8 cellular contexts compared by ENCODE assay signal in the genomic region with DNA sequence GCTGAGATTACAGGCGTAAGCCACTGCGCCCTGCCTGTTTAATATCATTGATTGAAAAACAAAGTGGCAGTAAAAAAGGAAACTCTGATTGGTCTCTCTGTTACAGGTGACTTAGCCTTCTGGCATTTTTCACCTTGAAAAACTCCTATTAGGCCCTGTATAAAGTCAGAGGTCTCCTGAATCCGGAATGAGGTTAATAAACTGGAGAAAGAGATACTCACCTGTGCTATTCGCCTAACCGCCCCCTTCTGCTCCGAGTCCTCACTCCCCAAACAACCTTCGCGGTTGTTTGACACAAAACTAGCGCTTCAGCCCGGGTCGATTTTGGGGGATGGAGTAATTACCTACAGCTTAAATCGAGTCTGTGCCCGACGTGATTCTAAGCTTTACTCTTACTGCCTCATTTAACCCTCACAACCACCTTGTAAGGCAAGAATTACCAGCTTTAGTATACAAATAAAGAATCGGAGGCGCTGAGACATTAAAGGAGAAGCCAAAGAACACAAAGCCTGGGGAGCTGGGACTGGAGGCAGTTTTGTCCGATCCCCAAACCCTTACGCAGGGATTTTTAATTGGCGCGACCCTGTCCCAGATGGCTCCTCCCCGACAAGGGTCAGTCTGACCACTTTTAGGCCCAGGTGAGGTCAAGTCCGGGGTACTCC. TPM values are rescaled to one million over a fixed set of nuclear protein-coding genes. Genes with fewer than 3 reads are reported as not detected.
DNase-seq lines count a peak whose midpoint lies in the region; ATAC-seq, FAIRE-seq and TF ChIP-seq lines count a peak whose summit lies in the region.

No MANE protein-coding gene starts in this region.

- no peaks in the 10 kb centered on the region for H3K9me3 ChIP-seq in mesenchymal stem cell (ENCODE audit: control insufficient read depth, low read length)

- no peak overlapping the region for H3K14ac ChIP-seq in mesenchymal stem cell (ENCODE audit: low read length in 2 of 2)

- H2AFZ ChIP-seq in mesenchymal stem cell (ENCODE audit: low read depth, low read length): peak overlapping the region; percentile 92

- 16% methylated on average over 21 of the region's 22 CpGs for WGBS in mesenchymal stem cell

- no peak overlapping the region for H3K4ac ChIP-seq in mesenchymal stem cell (ENCODE audit: low read depth in 1 of 2, low read length in 2 of 2)

- H4K91ac ChIP-seq in mesenchymal stem cell (ENCODE audit: low read length): peak overlapping the region; percentile 53

- H2AK5ac ChIP-seq in mesenchymal stem cell (ENCODE audit: low read length, severe bottlenecking): no peak overlapping the region

- peaks cover 5% of the 10 kb centered on the region for H3K4me1 ChIP-seq in mesenchymal stem cell (ENCODE audit: control insufficient read depth, insufficient read depth, low read depth, low read length)

- H3K4me2 ChIP-seq in mesenchymal stem cell (ENCODE audit: low read length, poor library complexity, severe bottlenecking): peak overlapping the region; percentile 61

- no peak for TF ChIP-seq POLR2A in GM18505 (IDR thresholded peaks at IDR 0.05; ENCODE audit: borderline replicate concordance, extremely low read depth, insufficient read depth, insufficient read length)

- FAIRE-seq in bronchial epithelial cell (lab: Jason Lieb, UNC): no peak

- H2BK12ac ChIP-seq in mesenchymal stem cell (ENCODE audit: low read length in 2 of 2): no peak overlapping the region

- H3K36me3 ChIP-seq in bronchial epithelial cell (ENCODE audit: control insufficient read depth, insufficient read depth, low read length) (no peaks in the 10 kb centered on the region), mesenchymal stem cell (ENCODE audit: control insufficient read depth in 1 of 2, insufficient read depth in 2 of 2, low read depth in 1 of 2, low read length in 2 of 2) (peaks cover 0 to 6% of the 10 kb centered on the region in 2 experiments)

- H3K27me3 ChIP-seq in bronchial epithelial cell (ENCODE audit: control insufficient read depth, insufficient read depth, low read length): no peaks in the 10 kb centered on the region
- no peaks in the 10 kb centered on the region for H3K27me3 ChIP-seq in mesenchymal stem cell (ENCODE audit: control insufficient read depth in 1 of 2, insufficient read depth in 1 of 2, low read length in 2 of 2)

- peak; percentile 9 for DNase-seq in stimulated activated CD4-positive, alpha-beta T cell treated with anti-CD3 and anti-CD28 coated beads, Interleukin-15, amount 100 ng/mL, for 24 hours
- DNase-seq in stimulated activated CD4-positive, alpha-beta T cell treated with anti-CD3 and anti-CD28 coated beads, Interleukin-4, amount 100 ng/mL, for 4 hours: no peak
- DNase-seq in bronchial epithelial cell (ENCODE audit: low read depth) (peak; percentile 45), mesenchymal stem cell (no peak), omental fat pad (ENCODE audit: low spot score) (no peak), dermis blood vessel endothelial cell (no peak), NCI-H146 treated with DMSO at 0.1 percent for 48 hours (lab: John Stamatoyannopoulos, UW; ENCODE audit: unreplicated experiment) (no peak)

- H3K27ac ChIP-seq in mesenchymal stem cell (ENCODE audit: low read length, poor library complexity, severe bottlenecking): peak overlapping the region; percentile 54

- no peak overlapping the region for H3K23ac ChIP-seq in mesenchymal stem cell (ENCODE audit: low read length in 2 of 2)

- ATAC-seq in GM18505 (IDR thresholded peaks at IDR 0.05; ENCODE audit: unreplicated experiment) (no peak), omental fat pad (ENCODE audit: low FRiP score) (no peak)

- H3K9ac ChIP-seq in mesenchymal stem cell (ENCODE audit: low read length): peak overlapping the region; percentile 92

- H2BK120ac ChIP-seq in mesenchymal stem cell (ENCODE audit: low read depth, low read length): no peak overlapping the region

- H2BK15ac ChIP-seq in mesenchymal stem cell (ENCODE audit: low read depth, poor library complexity, severe bottlenecking): peak overlapping the region; percentile 21

- H3K4me3 ChIP-seq in bronchial epithelial cell (ENCODE audit: low read depth, low read length): peak overlapping the region; percentile 65
- peak overlapping the region; percentile 72 to 92 for H3K4me3 ChIP-seq in mesenchymal stem cell (ENCODE audit: insufficient read depth in 1 of 2, low read depth in 1 of 2, low read length in 2 of 2)

- TF ChIP-seq CTCF in bronchial epithelial cell (IDR thresholded peaks at IDR 0.05; ENCODE audit: insufficient read depth, low read length, severe bottlenecking): no peak
- TF ChIP-seq CTCF in omental fat pad (IDR thresholded peaks at IDR 0.05): no peak

- H4K8ac ChIP-seq in mesenchymal stem cell (ENCODE audit: low read length): no peak overlapping the region

- H3K18ac ChIP-seq in mesenchymal stem cell (ENCODE audit: low read depth in 1 of 2, low read length in 2 of 2): peak overlapping the region in 1 of 2 experiments; percentile 40

- no peak overlapping the region for H2BK5ac ChIP-seq in mesenchymal stem cell (ENCODE audit: low read depth, low read length, poor library complexity, severe bottlenecking)

- H3K79me1 ChIP-seq in mesenchymal stem cell (replicated peaks; ENCODE audit: low read length, poor library complexity, severe bottlenecking): peaks cover 10% of the 10 kb centered on the region

RNA-seq across cellular contexts. Expression of a gene that starts 0.4 kb away (rescaled TPM):
- 18.2 and 29.2 TPM in 2 replicates for total RNA-seq in bronchial epithelial cell
- polyA plus RNA-seq in mesenchymal stem cell (2013, experiment 1 of 2): 7.6 TPM
- 7.4 TPM for polyA plus RNA-seq in mesenchymal stem cell (2013, experiment 2 of 2)
- 10 to 100 TPM; 10.6 to 15.4 (median 13.8) TPM for total RNA-seq in omental fat pad
- total RNA-seq in dermis blood vessel endothelial cell: 16.9 and 18.0 TPM in 2 replicates

RNA-seq across cellular contexts. Expression of a gene that starts 15.0 kb away (rescaled TPM):
- 6.6 and 8.7 TPM in 2 replicates for total RNA-seq in bronchial epithelial cell
- 13.2 TPM for polyA plus RNA-seq in mesenchymal stem cell (2013, experiment 1 of 2)
- 13.2 TPM for polyA plus RNA-seq in mesenchymal stem cell (2013, experiment 2 of 2)
- total RNA-seq in omental fat pad: 10 to 100 TPM in 3 of 4 donors, 1 to 10 TPM in 1; 8.9 to 20.5 (median 14.1) TPM
- 5.6 and 12.1 TPM in 2 replicates for total RNA-seq in dermis blood vessel endothelial cell

Comparison
In these comparisons a context has a peak if more than half of its experiments do, and no peak if none do; other contexts are left out.
1. DNase-seq: peak in stimulated activated CD4-positive, alpha-beta T cell treated with anti-CD3 and anti-CD28 coated beads, Interleukin-15, amount 100 ng/mL, for 24 hours (single experiment) and bronchial epithelial cell (single experiment); none in stimulated activated CD4-positive, alpha-beta T cell treated with anti-CD3 and anti-CD28 coated beads, Interleukin-4, amount 100 ng/mL, for 4 hours (0 of 2), mesenchymal stem cell (single experiment), omental fat pad (single experiment), dermis blood vessel endothelial cell (single experiment) and NCI-H146 treated with DMSO at 0.1 percent for 48 hours (single experiment).